ENCODE assay signal across 14 cellular contexts in the genomic region with DNA sequence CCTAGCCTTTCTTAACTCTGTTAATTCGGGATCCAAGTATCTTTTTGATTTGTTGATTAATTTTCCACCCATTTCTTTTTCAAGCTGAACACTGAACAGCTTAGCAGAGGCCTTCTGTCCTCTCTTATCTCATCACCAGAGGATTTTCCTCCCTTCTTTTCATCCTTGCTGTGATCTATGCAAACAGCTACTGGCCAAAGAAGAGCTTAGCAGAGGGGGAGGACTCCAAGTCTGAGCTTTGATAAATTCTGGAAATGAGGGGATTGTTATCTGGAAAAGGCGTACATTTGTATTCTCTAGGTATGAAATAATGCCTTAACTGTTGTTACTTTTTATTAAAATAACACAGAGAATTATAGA. TPM values are rescaled to one million over a fixed set of nuclear protein-coding genes. Genes with fewer than 3 reads are reported as not detected.
A peak's percentile ranks its signal among the peaks of the same experiment; 100 is the strongest.
DNase-seq lines count a peak whose midpoint lies in the region; ATAC-seq lines count a peak whose summit lies in the region.
"Had no signal": no experiment of that assay in that cellular context is flagged by ENCODE, and none has a peak within 500 bp of the region (broad histone marks: within the 10 kb centered on the region; RNA-seq: fewer than 3 reads in every experiment).

No MANE protein-coding gene starts in this region.

- peak overlapping the region; percentile 78 to 91 (median 81) for H3K4me3 Mint-ChIP-seq in CD8-positive, alpha-beta memory T cell
- H3K4me3 Mint-ChIP-seq in activated T-helper 17 cell treated with anti-CD3 and anti-CD28 coated beads, Interleukin-2, amount 50 U/mL, for 72 hours, result peak overlapping the region; percentile 61
- peak overlapping the region; percentile 48 to 85 (median 72) for H3K4me3 Mint-ChIP-seq in naive B cell

- H3K27me3 ChIP-seq in CD8-positive, alpha-beta memory T cell (ENCODE audit: insufficient read depth, low read length, poor library complexity, severe bottlenecking), result no peaks in the 10 kb centered on the region
- H3K27me3 ChIP-seq: uterus had no signal

- H3K27ac ChIP-seq in CD8-positive, alpha-beta memory T cell (ENCODE audit: low read depth, low read length), result peak overlapping the region; percentile 34
- H3K27ac ChIP-seq: uterus had no signal

- H3K9me3 ChIP-seq in CD8-positive, alpha-beta memory T cell (ENCODE audit: low read length), result no peaks in the 10 kb centered on the region
- H3K9me3 ChIP-seq: uterus had no signal

- CTCF ChIA-PET in CD8-positive, alpha-beta memory T cell (lab: Charles Lee), result interaction anchor here (0.9 to 8.6 kb wide), 6 partner anchors 13 to 474 kb away, joined by 3 to 75 read pairs (median 6); partner anchors contain the start of genes CIP2A and DZIP3

- DNase-seq in CD8-positive, alpha-beta memory T cell, result no peak
- DNase-seq in naive B cell (no peak), midbrain (lab: John Stamatoyannopoulos, UW) (no peak), superior temporal gyrus (ENCODE audit: extremely low spot score) (no peak), NCI-H1048 (lab: John Stamatoyannopoulos, UW) (no peak)
- DNase-seq: activated CD4-positive, CD25-positive, alpha-beta regulatory T cell treated with anti-CD3 and anti-CD28 coated beads, Interleukin-2, amount 50 U/mL, for 72 hours; MM.1S; NCI-H510A treated with DMSO at 0.1 percent for 48 hours; SHP77; uterus had no signal

- POLR2A ChIA-PET in CD8-positive, alpha-beta memory T cell (lab: Charles Lee), result interaction anchor here (0.6 to 9.2 kb wide), 2 partner anchors 13 to 221 kb away, joined by 3 to 99 read pairs; partner anchors contain the start of genes CIP2A and DZIP3

- no peaks in the 10 kb centered on the region for H3K27me3 Mint-ChIP-seq in CD8-positive, alpha-beta memory T cell
- no peaks in the 10 kb centered on the region for H3K27me3 Mint-ChIP-seq in activated T-helper 17 cell treated with anti-CD3 and anti-CD28 coated beads, Interleukin-2, amount 50 U/mL, for 72 hours
- no peaks in the 10 kb centered on the region for H3K27me3 Mint-ChIP-seq in naive B cell

- H3K27ac Mint-ChIP-seq in CD8-positive, alpha-beta memory T cell, result peak overlapping the region; percentile 83 to 98 (median 92)
- peak overlapping the region; percentile 71 for H3K27ac Mint-ChIP-seq in activated T-helper 17 cell treated with anti-CD3 and anti-CD28 coated beads, Interleukin-2, amount 50 U/mL, for 72 hours
- peak overlapping the region; percentile 59 to 95 (median 87) for H3K27ac Mint-ChIP-seq in naive B cell

- H3K4me3 ChIP-seq in CD8-positive, alpha-beta memory T cell (ENCODE audit: low read length), result peak overlapping the region; percentile 17
- H3K4me3 ChIP-seq: uterus had no signal

- H3K9me3 Mint-ChIP-seq in CD8-positive, alpha-beta memory T cell, result no peaks in the 10 kb centered on the region
- no peaks in the 10 kb centered on the region for H3K9me3 Mint-ChIP-seq in activated T-helper 17 cell treated with anti-CD3 and anti-CD28 coated beads, Interleukin-2, amount 50 U/mL, for 72 hours
- H3K9me3 Mint-ChIP-seq in naive B cell, result no peaks in the 10 kb centered on the region

- ATAC-seq in GM21447 (IDR thresholded peaks at IDR 0.05; ENCODE audit: unreplicated experiment) (peak; percentile 15), naive B cell (ENCODE audit: low read depth in 2 of 2) (peak in 1 of 2 donors; percentile 1), GM19463 (IDR thresholded peaks at IDR 0.05; ENCODE audit: unreplicated experiment) (no peak)
- ATAC-seq in activated T-helper 17 cell treated with anti-CD3 and anti-CD28 coated beads, Interleukin-2, amount 50 U/mL, for 72 hours (replicated peaks), result no peak
- ATAC-seq: sciatic nerve had no signal

- H3K36me3 ChIP-seq in CD8-positive, alpha-beta memory T cell (ENCODE audit: insufficient read depth, low read length), result no peaks in the 10 kb centered on the region
- H3K36me3 ChIP-seq: uterus had no signal

- peaks cover 44% of the 10 kb centered on the region for H3K4me1 ChIP-seq in CD8-positive, alpha-beta memory T cell (ENCODE audit: insufficient read depth, low read length)
- H3K4me1 ChIP-seq: uterus had no signal

- H3K36me3 Mint-ChIP-seq in CD8-positive, alpha-beta memory T cell, result peaks cover 4 to 11% (median 6%) of the 10 kb centered on the region in 3 donors
- peaks cover 4% of the 10 kb centered on the region for H3K36me3 Mint-ChIP-seq in activated T-helper 17 cell treated with anti-CD3 and anti-CD28 coated beads, Interleukin-2, amount 50 U/mL, for 72 hours (ENCODE audit: low read depth)
- peaks cover 0 to 12% of the 10 kb centered on the region in 2 donors for H3K36me3 Mint-ChIP-seq in naive B cell

- peaks cover 52 to 92% (median 82%) of the 10 kb centered on the region in 3 donors for H3K4me1 Mint-ChIP-seq in CD8-positive, alpha-beta memory T cell
- H3K4me1 Mint-ChIP-seq in activated T-helper 17 cell treated with anti-CD3 and anti-CD28 coated beads, Interleukin-2, amount 50 U/mL, for 72 hours, result peaks cover 32% of the 10 kb centered on the region
- H3K4me1 Mint-ChIP-seq in naive B cell, result peaks cover 24 to 37% (median 33%) of the 10 kb centered on the region in 3 donors

RNA-seq across cellular contexts. Expression of gene DZIP3, which starts 13.4 kb away (rescaled TPM):
- total RNA-seq in CD8-positive, alpha-beta memory T cell, result 10 to 100 TPM in 1 of 2 experiments, 1 to 10 TPM in 1; 8.6 to 10.5 TPM
- 14.3 TPM for polyA plus RNA-seq in CD8-positive, alpha-beta memory T cell
- total RNA-seq in activated T-helper 17 cell treated with anti-CD3 and anti-CD28 coated beads, Interleukin-2, amount 50 U/mL, for 72 hours, result 10 to 100 TPM in 1 of 2 donors, 1 to 10 TPM in 1; 9.7 to 19.7 TPM
- 10 to 100 TPM in 5 of 6 donors, 1 to 10 TPM in 1; 10.0 to 21.7 (median 17.6) TPM for polyA plus RNA-seq in naive B cell (ENCODE audit: low read depth in 6 of 6)

RNA-seq across cellular contexts. Expression of gene CIP2A, which starts 13.7 kb away (rescaled TPM):
- total RNA-seq in CD8-positive, alpha-beta memory T cell, result 10 to 100 TPM; 41.7 to 42.6 TPM
- 3.5 TPM for polyA plus RNA-seq in CD8-positive, alpha-beta memory T cell
- 10 to 100 TPM; 35.4 to 55.7 TPM for total RNA-seq in activated T-helper 17 cell treated with anti-CD3 and anti-CD28 coated beads, Interleukin-2, amount 50 U/mL, for 72 hours
- polyA plus RNA-seq in naive B cell (ENCODE audit: low read depth in 6 of 6), result 1 to 10 TPM; 3.4 to 7.6 (median 4.8) TPM
